ENCODE assay signal across 17 cellular contexts in genomic region chr1:183339556-183340167, GRCh38.
"Had no signal": no experiment of that assay in that cellular context is flagged by ENCODE, and none has a peak within 500 bp of the region (broad histone marks: within the 10 kb centered on the region; RNA-seq: fewer than 3 reads in every experiment).

No MANE protein-coding gene starts in this region.

- H3K27ac ChIP-seq: epithelial cell of prostate, gastrocnemius medialis, heart left ventricle, left lung, neutrophil had no signal

- H3K27ac Mint-ChIP-seq: activated naive CD8-positive, alpha-beta T cell treated with anti-CD3 and anti-CD28 coated beads for 36 hours; activated T-helper 1 cell treated with anti-CD3 and anti-CD28 coated beads, Interleukin-12 subunit alpha, Interleukin-12 subunit beta, Interleukin-2, Interleukin-4 antibody, amounts not matched to agents 30 ng/mL and 10 ng/mL and 1 ng/mL, durations not matched to agents 14 hours and 24 hours and 36 hours; effector memory CD8-positive, alpha-beta T cell; natural killer cell; stimulated activated naive B cell treated with anti-CD40 and anti-IgM and Interleukin-4, amounts not matched to agents 10 μg/mL and 1 μg/mL and 100 μg/mL, for 72 hours; type B pancreatic cell had no signal

- H3K9me3 ChIP-seq: gastrocnemius medialis, heart left ventricle, left lung, neutrophil had no signal

- H3K4me3 ChIP-seq: gastrocnemius medialis, heart left ventricle, left lung, skin epidermis had no signal

- H3K4me1 ChIP-seq: gastrocnemius medialis, heart left ventricle, left lung had no signal

- H3K27me3 Mint-ChIP-seq: type B pancreatic cell had no signal

- H3K36me3 ChIP-seq: gastrocnemius medialis, heart left ventricle, left lung, neutrophil had no signal

- H3K9me3 Mint-ChIP-seq: activated naive CD8-positive, alpha-beta T cell treated with anti-CD3 and anti-CD28 coated beads for 36 hours; activated T-helper 1 cell treated with anti-CD3 and anti-CD28 coated beads, Interleukin-12 subunit alpha, Interleukin-12 subunit beta, Interleukin-2, Interleukin-4 antibody, amounts not matched to agents 30 ng/mL and 10 ng/mL and 1 ng/mL, durations not matched to agents 14 hours and 24 hours and 36 hours; effector memory CD8-positive, alpha-beta T cell; natural killer cell; stimulated activated naive B cell treated with anti-CD40 and anti-IgM and Interleukin-4, amounts not matched to agents 10 μg/mL and 1 μg/mL and 100 μg/mL, for 72 hours; type B pancreatic cell had no signal

- H3K4me3 Mint-ChIP-seq: activated naive CD8-positive, alpha-beta T cell treated with anti-CD3 and anti-CD28 coated beads for 36 hours; activated T-helper 1 cell treated with anti-CD3 and anti-CD28 coated beads, Interleukin-12 subunit alpha, Interleukin-12 subunit beta, Interleukin-2, Interleukin-4 antibody, amounts not matched to agents 30 ng/mL and 10 ng/mL and 1 ng/mL, durations not matched to agents 14 hours and 24 hours and 36 hours; effector memory CD8-positive, alpha-beta T cell; natural killer cell; stimulated activated naive B cell treated with anti-CD40 and anti-IgM and Interleukin-4, amounts not matched to agents 10 μg/mL and 1 μg/mL and 100 μg/mL, for 72 hours; type B pancreatic cell had no signal

- DNase-seq: activated naive CD8-positive, alpha-beta T cell treated with anti-CD3 and anti-CD28 coated beads for 36 hours; amygdala; dermis blood vessel endothelial cell; effector memory CD8-positive, alpha-beta T cell; gastrocnemius medialis; heart left ventricle; left lung; mesenchymal stem cell; natural killer cell; stimulated activated CD4-positive, alpha-beta T cell treated with anti-CD3 and anti-CD28 coated beads, Interleukin-15, amount 100 ng/mL, for 24 hours; stimulated activated CD4-positive, alpha-beta T cell treated with anti-CD3 and anti-CD28 coated beads, Interleukin-4, amount 100 ng/mL, for 1 hour; stimulated activated naive B cell treated with anti-CD40 and anti-IgM and Interleukin-4, amounts not matched to agents 10 μg/mL and 1 μg/mL and 100 μg/mL, for 72 hours had no signal

- H3K36me3 Mint-ChIP-seq: activated naive CD8-positive, alpha-beta T cell treated with anti-CD3 and anti-CD28 coated beads for 36 hours; natural killer cell; stimulated activated naive B cell treated with anti-CD40 and anti-IgM and Interleukin-4, amounts not matched to agents 10 μg/mL and 1 μg/mL and 100 μg/mL, for 72 hours; type B pancreatic cell had no signal

- H3K27me3 ChIP-seq: gastrocnemius medialis, heart left ventricle, left lung had no signal

- H3K4me1 Mint-ChIP-seq: activated naive CD8-positive, alpha-beta T cell treated with anti-CD3 and anti-CD28 coated beads for 36 hours; natural killer cell; stimulated activated naive B cell treated with anti-CD40 and anti-IgM and Interleukin-4, amounts not matched to agents 10 μg/mL and 1 μg/mL and 100 μg/mL, for 72 hours had no signal
